8 cellular contexts compared by ENCODE assay signal in genomic region chr13:37074703-37075102, GRCh38. TPM values are rescaled to one million over a fixed set of nuclear protein-coding genes. Genes with fewer than 3 reads are reported as not detected.
A peak's percentile ranks its signal among the peaks of the same experiment; 100 is the strongest.
DNase-seq lines count a peak whose midpoint lies in the region; ATAC-seq and TF ChIP-seq lines count a peak whose summit lies in the region.

No MANE protein-coding gene starts in this region.

- no peak overlapping the region for H2BK15ac ChIP-seq in mesenchymal stem cell (ENCODE audit: low read depth, poor library complexity, severe bottlenecking)

- no peak overlapping the region for H3K27ac ChIP-seq in mesenchymal stem cell (ENCODE audit: low read length, poor library complexity, severe bottlenecking)

- no peaks in the 10 kb centered on the region for H3K27me3 ChIP-seq in mesenchymal stem cell (ENCODE audit: control insufficient read depth in 1 of 2, insufficient read depth in 1 of 2, low read length in 2 of 2)

- WGBS in mesenchymal stem cell = no CpG with 5 or more reads among the region's 1 CpG

- H3K4me2 ChIP-seq in mesenchymal stem cell (ENCODE audit: low read length, poor library complexity, severe bottlenecking) = no peak overlapping the region

- no peak overlapping the region for H2BK5ac ChIP-seq in mesenchymal stem cell (ENCODE audit: low read depth, low read length, poor library complexity, severe bottlenecking)

- no peak overlapping the region for H2BK120ac ChIP-seq in mesenchymal stem cell (ENCODE audit: low read depth, low read length)

- no peak overlapping the region for H3K4ac ChIP-seq in mesenchymal stem cell (ENCODE audit: low read depth in 1 of 2, low read length in 2 of 2)

- no peak overlapping the region for H2BK12ac ChIP-seq in mesenchymal stem cell (ENCODE audit: low read length in 2 of 2)

- H3K14ac ChIP-seq in mesenchymal stem cell (ENCODE audit: low read length in 2 of 2) = no peak overlapping the region

- no peak for DNase-seq in GM13977 (ENCODE audit: low spot score)
- DNase-seq in NCI-H1105 (lab: John Stamatoyannopoulos, UW) = peak; percentile 9
- peak; percentile 49 for DNase-seq in MCF 10A (ENCODE audit: unreplicated experiment)
- DNase-seq in mesenchymal stem cell = peak; percentile 46
- DNase-seq in NCI-H2227 treated with DMSO at 0.1 percent for 48 hours (lab: John Stamatoyannopoulos, UW) = no peak

- no peak overlapping the region for H3K27ac Mint-ChIP-seq in MCF 10A (ENCODE audit: low read depth, unreplicated experiment)

- no peak overlapping the region for H3K4me3 ChIP-seq in mesenchymal stem cell (ENCODE audit: insufficient read depth in 1 of 2, low read depth in 1 of 2, low read length in 2 of 2)

- no peak overlapping the region for H3K18ac ChIP-seq in mesenchymal stem cell (ENCODE audit: low read depth in 1 of 2, low read length in 2 of 2)

- CTCF ChIA-PET in MCF 10A (lab: Yijun Ruan, JAX) = interaction anchor here (0.6 to 4.1 kb wide), 17 partner anchors 9 to 1978 kb away, joined by 3 to 26 read pairs (median 4); no protein-coding TSS in a partner anchor

- no peaks in the 10 kb centered on the region for H3K27me3 Mint-ChIP-seq in MCF 10A (ENCODE audit: insufficient read depth, unreplicated experiment)

- intact Hi-C loops in MCF 10A (cut with micrococcal nuclease) = loop anchor here (1.0 to 10.0 kb wide), 5 partner anchors 34 to 1798 kb away; no protein-coding TSS in a partner anchor

- H3K23ac ChIP-seq in mesenchymal stem cell (ENCODE audit: low read length in 2 of 2) = no peak overlapping the region

- no peak overlapping the region for H4K8ac ChIP-seq in mesenchymal stem cell (ENCODE audit: low read length)

- no peaks in the 10 kb centered on the region for H3K4me1 Mint-ChIP-seq in MCF 10A (ENCODE audit: insufficient read depth, unreplicated experiment)

- H3K4me1 ChIP-seq in mesenchymal stem cell (ENCODE audit: control insufficient read depth, insufficient read depth, low read depth, low read length) = no peaks in the 10 kb centered on the region

- no peak overlapping the region for H2AK5ac ChIP-seq in mesenchymal stem cell (ENCODE audit: low read length, severe bottlenecking)

- H3K4me3 Mint-ChIP-seq in MCF 10A (ENCODE audit: unreplicated experiment) = no peak overlapping the region

- TF ChIP-seq CTCF in GM13977 (IDR thresholded peaks at IDR 0.05; ENCODE audit: extremely low read depth, insufficient read depth, missing control alignments) = peak; percentile 35
- peak; percentile 43 for TF ChIP-seq CTCF in MCF 10A (IDR thresholded peaks at IDR 0.05; ENCODE audit: unreplicated experiment)

- BruUV-seq in MCF 10A (replicated peaks; lab: Mats Ljungman, UMichigan) = no TSS peak

- H2AFZ ChIP-seq in mesenchymal stem cell (ENCODE audit: low read depth, low read length) = no peak overlapping the region

- H3K9me3 ChIP-seq in mesenchymal stem cell (ENCODE audit: control insufficient read depth, low read length) = no peaks in the 10 kb centered on the region

- H3K36me3 ChIP-seq in mesenchymal stem cell (ENCODE audit: control insufficient read depth in 1 of 2, insufficient read depth in 2 of 2, low read depth in 1 of 2, low read length in 2 of 2) = no peaks in the 10 kb centered on the region

- in situ Hi-C loops in GM13977 (cut with MboI; ENCODE audit: low pct_unique_long_range_greater_than_20kb, low sequenced_read_pairs, unreplicated experiment) = no loop called here

- H3K36me3 Mint-ChIP-seq in MCF 10A (ENCODE audit: insufficient read depth, unreplicated experiment) = no peaks in the 10 kb centered on the region

- H3K9me3 Mint-ChIP-seq in MCF 10A (ENCODE audit: unreplicated experiment) = no peaks in the 10 kb centered on the region

- POLR2A ChIA-PET in MCF 10A (lab: Yijun Ruan, JAX) = interaction anchor here (0.6 to 0.8 kb wide), 2 partner anchors 530 to 850 kb away, joined by 3 to 4 read pairs; no protein-coding TSS in a partner anchor

- H4K91ac ChIP-seq in mesenchymal stem cell (ENCODE audit: low read length) = no peak overlapping the region

- no peak for ATAC-seq in GM18502 (IDR thresholded peaks at IDR 0.05; ENCODE audit: poor library complexity, unreplicated experiment)
- ATAC-seq in HG03108 (IDR thresholded peaks at IDR 0.05; ENCODE audit: unreplicated experiment) = no peak
- no peak for ATAC-seq in GM21717 (IDR thresholded peaks at IDR 0.05; ENCODE audit: unreplicated experiment)

- H3K79me1 ChIP-seq in mesenchymal stem cell (replicated peaks; ENCODE audit: low read length, poor library complexity, severe bottlenecking) = no peaks in the 10 kb centered on the region

- H3K9ac ChIP-seq in mesenchymal stem cell (ENCODE audit: low read length) = no peak overlapping the region

RNA-seq across cellular contexts. Expression of gene SUPT20H, which starts 15.2 kb away (rescaled TPM):
- 86.8 and 90.3 TPM in 2 replicates for total RNA-seq in MCF 10A (2022)
- 79.0 TPM for polyA plus RNA-seq in mesenchymal stem cell (2013, experiment 1 of 2)
- polyA plus RNA-seq in mesenchymal stem cell (2013, experiment 2 of 2) = 78.2 TPM

RNA-seq across cellular contexts. Expression of gene CSNK1A1L, which starts 30.8 kb away (rescaled TPM):
- total RNA-seq in MCF 10A (2022) = not detected in 2 replicates
- not detected for polyA plus RNA-seq in mesenchymal stem cell (2013, experiment 1 of 2)
- polyA plus RNA-seq in mesenchymal stem cell (2013, experiment 2 of 2) = not detected

Comparison
In these comparisons a context has a peak if more than half of its experiments do, and no peak if none do; other contexts are left out.
1. DNase-seq: peak in NCI-H1105 (single experiment), MCF 10A (single experiment) and mesenchymal stem cell (single experiment); none in GM13977 (single experiment) and NCI-H2227 treated with DMSO at 0.1 percent for 48 hours (single experiment).